ENCODE assay signal across 1 cellular context in genomic region chr19:37122093-37122492, GRCh38.
TF ChIP-seq lines count a peak whose summit lies in the region.
"Not testable (repeated sequence)": the region's sequence is repeated elsewhere in the genome, so short reads cannot be mapped to it uniquely, and the experiment has no call there.

No MANE protein-coding gene starts in this region.

- not testable (repeated sequence) for H3K36me3 ChIP-seq in HEK293 (ENCODE audit: control insufficient read depth in 2 of 2, insufficient read depth in 1 of 2, low read length in 2 of 2)

- H3K9me3 ChIP-seq in HEK293 (ENCODE audit: control insufficient read depth, insufficient read depth, low read depth, low read length): peaks cover 27% of the 10 kb centered on the region

- POLR2A ChIA-PET in HEK293 (lab: Yijun Ruan, JAX): not testable (repeated sequence)

- not testable (repeated sequence) for H3K27ac ChIP-seq in HEK293 (ENCODE audit: extremely low read depth, low read depth, low read length)

- not testable (repeated sequence) for H3K4me3 ChIP-seq in HEK293 (ENCODE audit: low read depth, low read length)

- H3K4me1 ChIP-seq in HEK293 (ENCODE audit: control insufficient read depth, insufficient read depth, low read length): not testable (repeated sequence)

- not testable (repeated sequence) for TF ChIP-seq CTCF in HEK293 (tag by site-specific recombination; IDR thresholded peaks at IDR 0.05)

- CTCF ChIA-PET in HEK293 (lab: Yijun Ruan, JAX): not testable (repeated sequence)

TF ChIP-seq in HEK293, 187 proteins besides CTCF, POLR2A, EP300 and RAD21:
- TF ChIP-seq ZNF146 (tag by site-specific recombination; IDR thresholded peaks at IDR 0.05) (peak; percentile 96), ZNF280D (tag by site-specific recombination; IDR thresholded peaks at IDR 0.05) (peak; percentile 74; the same call in 1 of the 2 replicates)
